Comparison of ENCODE assay signal across 10 cellular contexts in genomic region chr1:22114083-22115012, GRCh38. TPM values are rescaled to one million over a fixed set of nuclear protein-coding genes. Genes with fewer than 3 reads are reported as not detected.
A peak's percentile ranks its signal among the peaks of the same experiment; 100 is the strongest.
DNase-seq lines count a peak whose midpoint lies in the region; ATAC-seq, FAIRE-seq and TF ChIP-seq lines count a peak whose summit lies in the region.
"Had no signal": no experiment of that assay in that cellular context is flagged by ENCODE, and none has a peak within 500 bp of the region (broad histone marks: within the 10 kb centered on the region; RNA-seq: fewer than 3 reads in every experiment).

No MANE protein-coding gene starts in this region.

- no peak for TF ChIP-seq RAD21 in K562 (CRISPR knock-in tag; conservative IDR thresholded peaks at IDR 0.05 in 1 of 2, IDR thresholded peaks at IDR 0.05 in 1 of 2)

- BruUV-seq in K562 (replicated peaks; lab: Mats Ljungman, UMichigan), result no TSS peak

- no peak overlapping the region for H3K27ac ChIP-seq in K562 (ENCODE audit: extremely low read depth, low read depth, low read length)
- H3K27ac ChIP-seq: right lobe of liver had no signal

- CTCF ChIA-PET in K562 (lab: Yijun Ruan, JAX; ENCODE audit: low intra/inter-chr PET ratio), result no interaction called here
- CTCF ChIA-PET in activated CD8-positive, alpha-beta memory T cell treated with anti-CD3 and anti-CD28 coated beads, Interleukin-2, amount 10 ng/mL, durations not matched to agents 7 days and 5 days (lab: Charles Lee), result no interaction called here

- no peak for TF ChIP-seq POLR2A in K562 (conservative IDR thresholded peaks at IDR 0.05)

- peaks cover 10% of the 10 kb centered on the region for H3K36me3 Mint-ChIP-seq in activated CD8-positive, alpha-beta memory T cell treated with anti-CD3 and anti-CD28 coated beads, Interleukin-2, amount 10 ng/mL, durations not matched to agents 7 days and 5 days

- H3K4me1 Mint-ChIP-seq in activated CD8-positive, alpha-beta memory T cell treated with anti-CD3 and anti-CD28 coated beads, Interleukin-2, amount 10 ng/mL, durations not matched to agents 7 days and 5 days, result peaks cover 5% of the 10 kb centered on the region

- peaks cover 28% of the 10 kb centered on the region for H4K20me1 ChIP-seq in K562 (replicated peaks; ENCODE audit: control insufficient read depth, insufficient read depth, low read length)

- no peak overlapping the region for H3K27ac Mint-ChIP-seq in activated CD8-positive, alpha-beta memory T cell treated with anti-CD3 and anti-CD28 coated beads, Interleukin-2, amount 10 ng/mL, durations not matched to agents 7 days and 5 days

- POLR2A ChIA-PET in K562 (lab: Yijun Ruan, JAX), result interaction anchor here (0.6 to 2.4 kb wide), 5 partner anchors 14 to 317 kb away, joined by 3 to 6 read pairs (median 3); no protein-coding TSS in a partner anchor

- WGBS in K562 (ENCODE audit: insufficient coverage, low coverage, missing lambda C conversion rate), result 77% methylated on average over 18 of the region's 18 CpGs

- TF ChIP-seq EP300 in K562 (IDR thresholded peaks at IDR 0.05; ENCODE audit: low read length), result no peak

- no peaks in the 10 kb centered on the region for H3K9me3 ChIP-seq in K562 (replicated peaks; ENCODE audit: control insufficient read depth, insufficient read depth, low read depth, low read length)
- H3K9me3 ChIP-seq: esophagus squamous epithelium, right lobe of liver had no signal

- H3K4me1 ChIP-seq in K562 (replicated peaks in 1 of 2; ENCODE audit: control insufficient read depth in 2 of 2, insufficient read depth in 2 of 2, low read length in 2 of 2), result peaks cover 0 to 27% of the 10 kb centered on the region in 2 experiments; a peak in 2 of 5 replicates
- H3K4me1 ChIP-seq: right lobe of liver had no signal

- DNase-seq in NCI-H2227 treated with DMSO at 0.1 percent for 48 hours (lab: John Stamatoyannopoulos, UW), result peak; percentile 16
- DNase-seq in K562 (ENCODE audit: extremely low read depth in 1 of 4, low spot score in 3 of 4), result no peak
- DNase-seq in iris pigment epithelial cell (ENCODE audit: low read depth), result peak; percentile 82
- DNase-seq in smooth muscle cell of the brain vasculature (ENCODE audit: low read depth, low spot score), result peak; percentile 77
- no peak for DNase-seq in GM19238 (ENCODE audit: insufficient read length, low spot score)
- DNase-seq in activated CD8-positive, alpha-beta memory T cell treated with anti-CD3 and anti-CD28 coated beads, Interleukin-2, amount 10 ng/mL, durations not matched to agents 7 days and 5 days, result no peak
- DNase-seq: esophagus squamous epithelium had no signal

- peak overlapping the region in 1 of 2 experiments; percentile 72; a peak in 2 of 4 replicates for H3K9ac ChIP-seq in K562 (ENCODE audit: insufficient read depth in 1 of 2, low read depth in 2 of 2, low read length in 2 of 2)

- H3K27me3 ChIP-seq in K562 (ENCODE audit: control insufficient read depth in 2 of 2, insufficient read depth in 2 of 2, low read length in 2 of 2), result no peaks in the 10 kb centered on the region
- H3K27me3 ChIP-seq: esophagus squamous epithelium, right lobe of liver had no signal

- H3K4me2 ChIP-seq in K562 (ENCODE audit: insufficient read depth, low read length), result no peak overlapping the region

- H3K4me3 ChIP-seq in K562, result no peak overlapping the region
- H3K4me3 ChIP-seq: esophagus squamous epithelium, right lobe of liver had no signal

- ATAC-seq in K562 (peak; percentile 19; the same call in 2 of the 3 replicates), HG03521 (IDR thresholded peaks at IDR 0.05; ENCODE audit: unreplicated experiment) (no peak)
- ATAC-seq in activated CD8-positive, alpha-beta memory T cell treated with anti-CD3 and anti-CD28 coated beads, Interleukin-2, amount 10 ng/mL, durations not matched to agents 7 days and 5 days, result no peak

- H3K79me2 ChIP-seq in K562 (ENCODE audit: control insufficient read depth, insufficient read depth, low read length), result no peaks in the 10 kb centered on the region

- H3K9me3 Mint-ChIP-seq in activated CD8-positive, alpha-beta memory T cell treated with anti-CD3 and anti-CD28 coated beads, Interleukin-2, amount 10 ng/mL, durations not matched to agents 7 days and 5 days (ENCODE audit: low read depth), result no peaks in the 10 kb centered on the region

- in situ Hi-C loops in K562 (cut with MboI), result no loop called here

- H3K27me3 Mint-ChIP-seq in activated CD8-positive, alpha-beta memory T cell treated with anti-CD3 and anti-CD28 coated beads, Interleukin-2, amount 10 ng/mL, durations not matched to agents 7 days and 5 days, result no peaks in the 10 kb centered on the region

- no peak overlapping the region for H3K4me3 Mint-ChIP-seq in activated CD8-positive, alpha-beta memory T cell treated with anti-CD3 and anti-CD28 coated beads, Interleukin-2, amount 10 ng/mL, durations not matched to agents 7 days and 5 days

- intact Hi-C loops in K562 (cut with micrococcal nuclease), result no loop called here

- no peak overlapping the region for H2AFZ ChIP-seq in K562 (ENCODE audit: low read depth, low read length)

- H3K36me3 ChIP-seq in K562 (ENCODE audit: control insufficient read depth, insufficient read depth, low read length), result peaks cover 38% of the 10 kb centered on the region
- H3K36me3 ChIP-seq: right lobe of liver had no signal

- TF ChIP-seq CTCF in K562 (IDR thresholded peaks at IDR 0.05 in 2 of 3, conservative IDR thresholded peaks at IDR 0.05 in 1 of 3; ENCODE audit: insufficient read depth in 2 of 3, low read depth in 1 of 3, low read length in 3 of 3), result no peak

- no peak for FAIRE-seq in K562 (lab: Jason Lieb, UNC)
- FAIRE-seq: HTR-8/SVneo had no signal

- peaks cover 10% of the 10 kb centered on the region for H3K9me1 ChIP-seq in K562 (ENCODE audit: control insufficient read depth, insufficient read depth, low read length)

TF ChIP-seq in K562, 482 proteins besides CTCF, POLR2A, EP300 and RAD21 (continues in another document):
- TF ChIP-seq ZNF740 (CRISPR knock-in tag; IDR thresholded peaks at IDR 0.05) (0 out of 2 replicates have a peak, but pooled peaks have one; percentile 15), ZNF740 (tag; IDR thresholded peaks at IDR 0.05) (no peak), ZKSCAN3 (CRISPR knock-in tag; IDR thresholded peaks at IDR 0.05) (no peak), GTF2E2 (tag; IDR thresholded peaks at IDR 0.05) (no peak), NFIC (IDR thresholded peaks at IDR 0.05) (peak; percentile 35; the same call in 1 of the 2 replicates), RCOR1 (IDR thresholded peaks at IDR 0.05; ENCODE audit: borderline replicate concordance in 1 of 2, low read depth in 2 of 2, low read length in 2 of 2) (no peak), MECOM (CRISPR knock-in tag; IDR thresholded peaks at IDR 0.05) (no peak), ARNT (IDR thresholded peaks at IDR 0.05) (no peak), ATF2 (CRISPR knock-in tag; IDR thresholded peaks at IDR 0.05) (0 out of 2 replicates have a peak, but pooled peaks have one; percentile 32), HES1 (IDR thresholded peaks at IDR 0.05; ENCODE audit: low read depth) (no peak), KDM4B (IDR thresholded peaks at IDR 0.05; ENCODE audit: borderline replicate concordance in 2 of 2, low read depth in 1 of 2) (no peak), FOXP1 (CRISPR knock-in tag; IDR thresholded peaks at IDR 0.05) (no peak), SRSF1 (IDR thresholded peaks at IDR 0.05; ENCODE audit: low read depth, low read length) (no peak)

RNA-seq across cellular contexts. Expression of gene WNT4, which starts 28.5 kb away (rescaled TPM):
- total RNA-seq in K562 (2011; cell fraction: chromatin; rRNA removed; ENCODE audit: low replicate concordance), result not detected in 2 replicates
- not detected in 2 replicates for total RNA-seq in K562 (2011; cell fraction: nucleolus; rRNA removed)
- total RNA-seq in K562 (2011; cell fraction: nucleoplasm; rRNA removed), result not detected in 2 replicates
- total RNA-seq in K562 (2014; rRNA removed), result not detected in 2 replicates
- not detected in 2 replicates for total RNA-seq in K562 (2014; rRNA removed; fragmentation: Illumina TruSeq; extraction: Trizol)
- not detected in 2 replicates for total RNA-seq in K562 (2015; rRNA removed; fragmentation: Illumina TruSeq; extraction: Trizol)
- total RNA-seq in K562 (2021), result 0.04 TPM in 1 of 2 replicates, not detected in the other
- polyA plus RNA-seq in K562 (2011; rRNA removed), result not detected in 2 replicates
- 0.01 and 0.03 TPM in 2 replicates for polyA plus RNA-seq in K562 (2011; cell fraction: cytosol; rRNA removed)
- not detected in 2 replicates for polyA plus RNA-seq in K562 (2011; cell fraction: nucleus; rRNA removed)
- 0.05 and 0.07 TPM in 2 replicates for polyA plus RNA-seq in K562 (2012)
- not detected in 2 replicates for polyA plus RNA-seq in K562 (2014; fragmentation: Illumina TruSeq; extraction: Trizol)
- polyA plus RNA-seq in K562 (2014; fragmentation: Nextera tagmentation; extraction: Ambion mirVana), result under 1 TPM in 1 of 2 experiments, not detected in 1; 0.01 TPM
- polyA plus RNA-seq in K562 (2014; rRNA removed), result not detected in 2 replicates
- not detected in 2 replicates for polyA minus RNA-seq in K562 (2011; rRNA and poly(A)+ RNA removed)
- not detected in 2 replicates for polyA minus RNA-seq in K562 (2011; cell fraction: cytosol; rRNA and poly(A)+ RNA removed)
- not detected in 2 replicates for polyA minus RNA-seq in K562 (2011; cell fraction: nucleus; rRNA and poly(A)+ RNA removed)
- total RNA-seq in activated CD8-positive, alpha-beta memory T cell treated with anti-CD3 and anti-CD28 coated beads, Interleukin-2, amount 10 ng/mL, durations not matched to agents 7 days and 5 days, result not detected

Comparison
In these comparisons a context has a peak if more than half of its experiments do, and no peak if none do; other contexts are left out.
1. DNase-seq: peak in NCI-H2227 treated with DMSO at 0.1 percent for 48 hours (single experiment), iris pigment epithelial cell (single experiment) and smooth muscle cell of the brain vasculature (single experiment); none in K562 (0 of 4), GM19238 (single experiment) and activated CD8-positive, alpha-beta memory T cell treated with anti-CD3 and anti-CD28 coated beads, Interleukin-2, amount 10 ng/mL, durations not matched to agents 7 days and 5 days (single experiment).